ENCODE assay signal across 29 cellular contexts in the genomic region with DNA sequence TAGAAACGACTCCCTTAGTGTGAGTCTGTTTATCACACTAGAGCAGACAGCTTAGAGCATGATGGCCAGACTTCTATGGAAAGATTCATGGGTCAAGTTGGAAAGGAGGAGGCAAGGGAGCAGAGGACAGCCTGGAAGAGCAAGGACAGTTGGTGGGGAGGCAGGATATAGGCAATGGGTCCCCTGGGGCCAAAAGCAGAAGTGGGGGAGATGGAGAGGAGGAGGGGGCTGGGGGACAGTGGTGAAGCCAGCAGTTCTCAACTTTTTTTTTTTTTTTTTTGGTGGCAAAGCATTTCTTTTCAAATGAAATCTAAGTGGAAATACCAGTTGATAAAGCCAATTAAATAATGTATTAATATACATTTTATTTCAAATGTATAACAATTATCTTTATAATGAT.
"Had no signal": no experiment of that assay in that cellular context is flagged by ENCODE, and none has a peak within 500 bp of the region (broad histone marks: within the 10 kb centered on the region; RNA-seq: fewer than 3 reads in every experiment).

No MANE protein-coding gene starts in this region.

- H3K9me3 Mint-ChIP-seq: activated B cell treated with CpG ODN at 0.5 μM for 24 hours; activated CD8-positive, alpha-beta T cell treated with anti-CD3 and anti-CD28 coated beads for 36 hours; activated naive CD4-positive, alpha-beta T cell treated with anti-CD3 and anti-CD28 coated beads, Interleukin-2, amount 50 U/mL, for 24 hours; activated T-cell treated with anti-CD3 and anti-CD28 coated beads, Interleukin-2, amount 50 U/mL, for 4 hours; activated T-helper 2 cell treated with anti-CD3 and anti-CD28 coated beads, Interferon-gamma antibody, Interleukin-2, Interleukin-4, amounts not matched to agents 10 μg/mL and 5 μg/mL and 100 μg/mL, durations not matched to agents 14 hours and 24 hours and 36 hours; central memory CD8-positive, alpha-beta T cell; dendritic cell treated with granulocyte-macrophage colony-stimulating factor and Interleukin-4, amounts not matched to agents 40 ng/mL and 50 ng/mL, for 4 days; endodermal cell; neural crest cell; T-helper 1 cell treated with Interleukin-12 subunit alpha and Interleukin-12 subunit beta and Interleukin-4 antibody, amounts not matched to agents 30 μg/mL and 1 μg/mL, for 36 hours had no signal

- H3K27ac ChIP-seq: esophagus muscularis mucosa, pancreas, prostate gland, thyroid gland, upper lobe of left lung had no signal

- H3K36me3 ChIP-seq: esophagus muscularis mucosa, pancreas, prostate gland, stomach, thyroid gland, upper lobe of left lung had no signal

- H3K9me3 ChIP-seq: esophagus muscularis mucosa, pancreas, prostate gland, stomach, thyroid gland, upper lobe of left lung had no signal

- H3K27me3 Mint-ChIP-seq: dendritic cell treated with granulocyte-macrophage colony-stimulating factor and Interleukin-4, amounts not matched to agents 40 ng/mL and 50 ng/mL, for 4 days had no signal

- H3K4me3 ChIP-seq: esophagus muscularis mucosa, pancreas, prostate gland, skin epidermis, stomach, thyroid gland, upper lobe of left lung had no signal

- DNase-seq: activated B cell treated with CpG ODN at 0.5 μM for 24 hours; activated CD4-positive, alpha-beta T cell treated with anti-CD3 and anti-CD28 coated beads, Interleukin-2, amount 50 U/mL, for 1 hour; activated CD8-positive, alpha-beta T cell treated with anti-CD3 and anti-CD28 coated beads for 36 hours; activated T-cell treated with anti-CD3 and anti-CD28 coated beads, Interleukin-2, amount 50 U/mL, for 4 hours; anterior cingulate cortex; endodermal cell; foreskin melanocyte; islet precursor cell; left cardiac atrium; mammary epithelial cell; nucleus accumbens; pancreas; retina; stimulated activated CD4-positive, alpha-beta T cell treated with anti-CD3 and anti-CD28 coated beads, Interleukin-12 subunit alpha, Interleukin-12 subunit beta, amount 100 ng/mL, for 4 hours; stimulated activated CD4-positive, alpha-beta T cell treated with anti-CD3 and anti-CD28 coated beads, Interleukin-4, amount 100 ng/mL, for 1 hour; stomach; T-helper 9 cell; thyroid gland had no signal

- H3K27ac Mint-ChIP-seq: activated B cell treated with CpG ODN at 0.5 μM for 24 hours; activated CD8-positive, alpha-beta T cell treated with anti-CD3 and anti-CD28 coated beads for 36 hours; activated naive CD4-positive, alpha-beta T cell treated with anti-CD3 and anti-CD28 coated beads, Interleukin-2, amount 50 U/mL, for 24 hours; activated T-helper 2 cell treated with anti-CD3 and anti-CD28 coated beads, Interferon-gamma antibody, Interleukin-2, Interleukin-4, amounts not matched to agents 10 μg/mL and 5 μg/mL and 100 μg/mL, durations not matched to agents 14 hours and 24 hours and 36 hours; dendritic cell treated with granulocyte-macrophage colony-stimulating factor and Interleukin-4, amounts not matched to agents 40 ng/mL and 50 ng/mL, for 4 days; endodermal cell; T-helper 1 cell treated with Interleukin-12 subunit alpha and Interleukin-12 subunit beta and Interleukin-4 antibody, amounts not matched to agents 30 μg/mL and 1 μg/mL, for 36 hours had no signal

- H3K4me1 Mint-ChIP-seq: endodermal cell had no signal

- H3K4me3 Mint-ChIP-seq: activated B cell treated with CpG ODN at 0.5 μM for 24 hours; activated CD8-positive, alpha-beta T cell treated with anti-CD3 and anti-CD28 coated beads for 36 hours; activated naive CD4-positive, alpha-beta T cell treated with anti-CD3 and anti-CD28 coated beads, Interleukin-2, amount 50 U/mL, for 24 hours; activated T-cell treated with anti-CD3 and anti-CD28 coated beads, Interleukin-2, amount 50 U/mL, for 4 hours; central memory CD8-positive, alpha-beta T cell; dendritic cell treated with granulocyte-macrophage colony-stimulating factor and Interleukin-4, amounts not matched to agents 40 ng/mL and 50 ng/mL, for 4 days; endodermal cell; neural crest cell; T-helper 1 cell treated with Interleukin-12 subunit alpha and Interleukin-12 subunit beta and Interleukin-4 antibody, amounts not matched to agents 30 μg/mL and 1 μg/mL, for 36 hours had no signal

- H3K27me3 ChIP-seq: pancreas, thyroid gland, upper lobe of left lung had no signal

- ATAC-seq: activated CD8-positive, alpha-beta T cell treated with anti-CD3 and anti-CD28 coated beads for 36 hours; activated T-cell treated with anti-CD3 and anti-CD28 coated beads, Interleukin-2, amount 50 U/mL, for 4 hours; left cardiac atrium; pancreas; sciatic nerve had no signal
